Comparison of ENCODE assay signal across 11 cellular contexts in genomic region chr10:31864834-31865518, GRCh38.
A peak's percentile ranks its signal among the peaks of the same experiment; 100 is the strongest.
DNase-seq lines count a peak whose midpoint lies in the region; ATAC-seq and TF ChIP-seq lines count a peak whose summit lies in the region.
"Had no signal": no experiment of that assay in that cellular context is flagged by ENCODE, and none has a peak within 500 bp of the region (broad histone marks: within the 10 kb centered on the region; RNA-seq: fewer than 3 reads in every experiment).

No MANE protein-coding gene starts in this region.

- peak; percentile 37 for ATAC-seq in left ventricle myocardium superior
- no peak for ATAC-seq in GM18519 (IDR thresholded peaks at IDR 0.05; ENCODE audit: low FRiP score, unreplicated experiment)
- ATAC-seq: activated naive CD4-positive, alpha-beta T cell treated with anti-CD3 and anti-CD28 coated beads, Interleukin-2, amount 50 U/mL, for 72 hours had no signal

- H3K4me1 ChIP-seq in right atrium auricular region (peaks cover 0 to 15% of the 10 kb centered on the region in 2 donors), liver (ENCODE audit: control insufficient read depth in 4 of 4, insufficient read depth in 4 of 4, low read length in 3 of 4) (peaks cover 2 to 19% (median 12%) of the 10 kb centered on the region in 4 donors), vagina (peaks cover 9% of the 10 kb centered on the region)

- peak overlapping the region in 1 of 2 donors; percentile 17 for H3K9ac ChIP-seq in liver (ENCODE audit: low read depth in 1 of 2, low read length in 2 of 2)

- TF ChIP-seq CTCF in right atrium auricular region (IDR thresholded peaks at IDR 0.05) (no peak), brain microvascular endothelial cell (IDR thresholded peaks at IDR 0.05; ENCODE audit: low read depth, low read length, missing control alignments) (no peak), liver (IDR thresholded peaks at IDR 0.05; ENCODE audit: low read depth, low read length, missing input control) (no peak), vagina (IDR thresholded peaks at IDR 0.05) (no peak)

- no peak for DNase-seq in left ventricle myocardium superior
- DNase-seq in right atrium auricular region (ENCODE audit: low spot score) = no peak
- DNase-seq in brain microvascular endothelial cell = peak; percentile 12
- no peak for DNase-seq in vagina (ENCODE audit: extremely low spot score in 2 of 2)
- no peak for DNase-seq in NCI-H2107 (lab: John Stamatoyannopoulos, UW)
- DNase-seq in HK-2 (ENCODE audit: unreplicated experiment) = no peak
- DNase-seq: CD8-positive, alpha-beta memory T cell; NCI-H1694 had no signal

- H3K4me3 ChIP-seq in right atrium auricular region (no peak overlapping the region), brain microvascular endothelial cell (ENCODE audit: low read depth, low read length) (no peak overlapping the region), liver (ENCODE audit: low read depth in 1 of 3, low read length in 3 of 3) (no peak overlapping the region), vagina (no peak overlapping the region)

- in situ Hi-C loops in brain microvascular endothelial cell (cut with HindIII; ENCODE audit: low pct_ligation_motif_present, low sequenced_read_pairs) = no loop called here

- intact Hi-C loops in left ventricle myocardium superior (cut with micrococcal nuclease) = loop anchor here (5.0 to 10.0 kb wide), 2 partner anchors 60 to 82 kb away; partner anchors contain the start of gene ARHGAP12
- intact Hi-C loops in vagina (cut with DNase I) = no loop called here

- no peaks in the 10 kb centered on the region for H3K27me3 ChIP-seq in right atrium auricular region
- H3K27me3 ChIP-seq in brain microvascular endothelial cell (replicated peaks) = no peaks in the 10 kb centered on the region
- no peaks in the 10 kb centered on the region for H3K27me3 ChIP-seq in liver (ENCODE audit: control insufficient read depth in 4 of 4, insufficient read depth in 4 of 4, low read length in 3 of 4)
- H3K27me3 ChIP-seq in vagina = no peaks in the 10 kb centered on the region

- TF ChIP-seq POLR2A in vagina (IDR thresholded peaks at IDR 0.05) = no peak

- 25% methylated on average over 5 of the region's 5 CpGs for WGBS in liver

- H3K9me3 ChIP-seq in right atrium auricular region (no peaks in the 10 kb centered on the region), liver (ENCODE audit: control insufficient read depth in 4 of 4, low read length in 3 of 4) (no peaks in the 10 kb centered on the region), vagina (no peaks in the 10 kb centered on the region)

- peak overlapping the region in 1 of 2 donors; percentile 14 for H3K27ac ChIP-seq in right atrium auricular region
- H3K27ac ChIP-seq in brain microvascular endothelial cell = no peak overlapping the region
- H3K27ac ChIP-seq in liver (ENCODE audit: low read depth in 1 of 2, low read length in 2 of 2) = peak overlapping the region; percentile 62 to 64
- peak overlapping the region; percentile 1 for H3K27ac ChIP-seq in vagina

- H3K36me3 ChIP-seq in right atrium auricular region (no peaks in the 10 kb centered on the region), brain microvascular endothelial cell (replicated peaks) (no peaks in the 10 kb centered on the region), liver (ENCODE audit: control insufficient read depth in 4 of 4, insufficient read depth in 3 of 4, low read depth in 1 of 4, low read length in 3 of 4) (peaks cover 0 to 8% (median 6%) of the 10 kb centered on the region in 4 donors), vagina (no peaks in the 10 kb centered on the region)

- TF ChIP-seq RAD21 in liver (IDR thresholded peaks at IDR 0.05) = peak in 1 of 2 donors; percentile 15

TF ChIP-seq in liver, 16 proteins besides CTCF, POLR2A, EP300 and RAD21:
- TF ChIP-seq HNF4A (conservative IDR thresholded peaks at IDR 0.05) = peak; percentile 23 to 44
- no peak for TF ChIP-seq ATF3 (IDR thresholded peaks at IDR 0.05)
- TF ChIP-seq YY1 (IDR thresholded peaks at IDR 0.05) = no peak
- TF ChIP-seq SP1 (IDR thresholded peaks at IDR 0.05) = peak; percentile 14
